12 cellular contexts compared by ENCODE assay signal in the genomic region with DNA sequence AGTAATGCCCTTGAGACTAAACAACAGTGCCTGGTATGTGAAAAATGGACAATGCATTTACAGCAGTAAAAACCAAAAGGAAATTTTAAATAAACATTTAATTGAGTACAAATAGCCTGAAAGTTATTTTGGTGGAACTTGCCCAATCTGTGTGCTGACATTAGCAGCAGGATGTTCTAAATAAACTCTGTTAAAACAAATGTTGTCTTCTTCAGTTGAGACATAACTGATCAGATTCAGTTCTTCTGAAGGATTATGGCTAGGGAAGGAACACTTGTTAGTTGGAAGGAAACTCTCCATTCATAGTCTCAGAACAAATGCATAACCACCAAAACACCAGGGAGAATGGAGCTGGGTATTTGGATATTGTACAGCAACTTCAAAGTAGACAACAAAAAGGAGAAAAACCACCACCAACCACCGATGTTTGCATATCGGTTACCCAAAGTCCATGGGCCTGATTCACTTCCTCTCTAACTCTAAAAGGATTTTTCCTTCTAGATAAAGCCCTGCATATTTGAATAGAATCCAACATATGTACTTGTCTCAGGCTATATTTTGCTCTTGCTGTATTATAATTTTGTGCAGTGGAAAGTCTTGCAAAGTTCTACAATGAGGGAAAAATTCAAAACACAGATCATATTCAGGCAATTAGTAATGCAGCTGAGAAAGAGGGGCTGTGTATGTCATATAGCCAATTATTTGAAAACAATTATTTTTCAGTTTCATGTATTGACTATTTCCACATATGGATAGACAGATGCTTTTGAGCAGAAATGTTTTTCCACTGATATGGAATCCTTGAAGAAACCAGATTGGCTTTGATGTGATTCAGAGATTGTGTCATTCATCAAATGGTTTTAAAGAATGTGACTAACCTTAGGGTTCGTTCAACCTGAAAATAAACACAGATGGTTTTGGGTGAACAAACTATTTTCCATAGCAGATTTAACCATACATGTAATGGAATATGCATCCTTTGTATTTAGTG.
DNase-seq lines count a peak whose midpoint lies in the region; ATAC-seq, FAIRE-seq and TF ChIP-seq lines count a peak whose summit lies in the region.
"Had no signal": no experiment of that assay in that cellular context is flagged by ENCODE, and none has a peak within 500 bp of the region (broad histone marks: within the 10 kb centered on the region; RNA-seq: fewer than 3 reads in every experiment).

No MANE protein-coding gene starts in this region.

- H3K27ac Mint-ChIP-seq in nephron: peak overlapping the region in 2 of 3 experiments; percentile 34 to 70

- 52 to 61% methylated on average over 3 of the region's 3 CpGs for WGBS in pancreas, 2 donors

- no peak for FAIRE-seq in pancreas (lab: Jason Lieb, UNC)
- FAIRE-seq: D721Med had no signal

- H3K4me3 ChIP-seq in cardiac fibroblast (replicated peaks in 1 of 2; ENCODE audit: low read depth in 2 of 2, low read length in 2 of 2) (no peak overlapping the region), pancreas (no peak overlapping the region)
- H3K4me3 ChIP-seq: esophagus squamous epithelium had no signal

- H3K4me1 ChIP-seq in pancreas: no peaks in the 10 kb centered on the region

- H3K36me3 ChIP-seq in pancreas: no peaks in the 10 kb centered on the region
- H3K36me3 ChIP-seq: esophagus squamous epithelium had no signal

- ATAC-seq in GM21381 (IDR thresholded peaks at IDR 0.05; ENCODE audit: unreplicated experiment) (no peak), pancreas (no peak)

- no peaks in the 10 kb centered on the region for H3K27me3 Mint-ChIP-seq in nephron (ENCODE audit: low read depth)

- DNase-seq in DMS 273 treated with DMSO at 0.1 percent for 48 hours (lab: John Stamatoyannopoulos, UW) (peak; percentile 79), NCI-H1694 (lab: John Stamatoyannopoulos, UW) (peak; percentile 98), cardiac fibroblast (ENCODE audit: low read depth in 2 of 2) (peak; percentile 90 to 93), HuH-7.5 (ENCODE audit: low spot score) (no peak), head of caudate nucleus (no peak), pancreas (no peak)
- DNase-seq: activated CD4-positive, alpha-beta T cell treated with anti-CD3 and anti-CD28 coated beads, Interleukin-2, amount 50 U/mL, for 1 hour; esophagus squamous epithelium; NCI-H1930 had no signal

- no peak overlapping the region for H3K4me3 Mint-ChIP-seq in nephron

- no peak for TF ChIP-seq CTCF in cardiac fibroblast (IDR thresholded peaks at IDR 0.05; ENCODE audit: low read depth, low read length)
- no peak for TF ChIP-seq CTCF in nephron (IDR thresholded peaks at IDR 0.05; ENCODE audit: unreplicated experiment in 3 of 3)
- no peak for TF ChIP-seq CTCF in pancreas (IDR thresholded peaks at IDR 0.05)

- no peak overlapping the region for H3K27ac ChIP-seq in pancreas
- H3K27ac ChIP-seq: esophagus squamous epithelium had no signal

- H3K27me3 ChIP-seq in pancreas: no peaks in the 10 kb centered on the region
- H3K27me3 ChIP-seq: esophagus squamous epithelium had no signal

- H3K9me3 ChIP-seq in pancreas: no peaks in the 10 kb centered on the region
- H3K9me3 ChIP-seq: esophagus squamous epithelium had no signal

- no peaks in the 10 kb centered on the region for H3K36me3 Mint-ChIP-seq in nephron (ENCODE audit: low read depth)

- H3K4me1 Mint-ChIP-seq in nephron: peaks cover 37% of the 10 kb centered on the region

- H3K9me3 Mint-ChIP-seq in nephron: peaks cover 5% of the 10 kb centered on the region

- intact Hi-C loops in head of caudate nucleus (cut with DNase I): no loop called here
- intact Hi-C loops in pancreas (cut with DNase I): no loop called here

Comparison
In these comparisons a context has a peak if more than half of its experiments do, and no peak if none do; other contexts are left out.
1. DNase-seq: peak in DMS 273 treated with DMSO at 0.1 percent for 48 hours (single experiment), NCI-H1694 (single experiment) and cardiac fibroblast (2 of 2); none in HuH-7.5 (single experiment), head of caudate nucleus (0 of 42) and pancreas (0 of 6).